In the genomic region with DNA sequence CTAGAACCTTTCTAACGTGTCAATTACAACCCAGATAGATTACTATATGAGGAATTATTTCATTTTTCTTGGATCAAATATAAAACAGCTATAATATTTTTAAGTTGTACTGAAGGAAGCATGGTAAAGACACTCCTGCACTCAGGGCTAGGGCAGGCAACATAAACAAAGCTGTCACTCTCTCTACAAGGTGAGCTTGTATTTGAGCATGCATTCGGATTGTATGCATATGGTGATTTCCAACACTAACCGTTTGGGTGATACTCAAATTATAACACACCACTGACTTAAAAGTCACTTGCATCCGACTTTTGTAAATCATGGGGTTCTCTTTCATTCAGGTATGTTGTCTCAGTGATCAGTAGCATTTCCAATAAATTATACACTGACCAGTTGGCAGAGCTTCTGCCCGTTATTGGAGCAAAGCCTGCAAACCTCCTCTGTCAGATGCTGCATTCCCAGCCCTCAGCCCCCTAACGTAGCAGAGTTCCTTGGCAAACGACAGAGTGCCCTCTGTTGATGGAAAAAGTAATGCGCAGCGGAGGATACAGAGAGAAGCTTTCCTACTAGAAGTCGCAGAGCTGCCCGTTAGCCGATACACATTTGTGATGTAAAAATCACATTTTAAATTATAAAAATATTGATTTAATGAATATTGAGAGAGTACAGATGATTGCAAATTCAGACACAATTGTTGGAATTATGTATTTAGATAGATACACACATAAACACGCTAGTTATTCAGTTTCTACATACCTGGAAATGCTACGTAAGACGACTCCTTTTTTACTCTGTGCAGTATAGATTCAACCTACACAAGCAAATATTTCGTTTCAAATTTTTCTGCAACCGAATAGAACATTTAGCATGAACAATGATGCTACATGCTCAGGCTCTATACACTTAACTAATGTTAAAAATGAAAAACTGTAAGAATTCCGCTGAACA, we compare ENCODE assay signal across 1 cellular context.
TF ChIP-seq lines count a peak whose summit lies in the region.

No MANE protein-coding gene starts in this region.

TF ChIP-seq in HepG2, 621 proteins besides CTCF, POLR2A, EP300 and RAD21 (continued from another document):
- TF ChIP-seq HIVEP1 (CRISPR knock-in tag; IDR thresholded peaks at IDR 0.05) = no peak
- peak; percentile 74 for TF ChIP-seq STAG1 (CRISPR knock-in tag; IDR thresholded peaks at IDR 0.05)
